23 cellular contexts compared by ENCODE assay signal in the genomic region with DNA sequence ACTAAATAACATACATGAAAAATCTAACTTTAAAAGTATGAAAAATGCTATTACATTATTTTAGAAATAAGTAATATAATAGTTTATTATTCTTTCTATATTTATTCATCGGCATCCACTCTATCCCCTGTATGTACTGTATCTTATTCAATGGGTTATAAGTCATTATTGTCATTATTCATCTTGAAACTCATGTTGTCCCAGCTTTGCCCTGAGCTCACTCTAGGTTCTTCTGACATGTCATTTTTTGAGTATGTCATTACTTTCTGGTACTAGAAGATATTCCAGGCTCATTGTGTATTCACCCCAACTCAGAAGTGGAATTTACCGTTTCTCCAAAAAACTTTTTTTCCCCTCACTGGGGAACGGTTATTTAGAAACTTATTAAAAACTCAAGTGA.
"Had no signal": no experiment of that assay in that cellular context is flagged by ENCODE, and none has a peak within 500 bp of the region (broad histone marks: within the 10 kb centered on the region; RNA-seq: fewer than 3 reads in every experiment).

No MANE protein-coding gene starts in this region.

- H3K9me3 Mint-ChIP-seq: activated T-helper 1 cell treated with anti-CD3 and anti-CD28 coated beads, Interleukin-12 subunit alpha, Interleukin-12 subunit beta, Interleukin-2, Interleukin-4 antibody, amounts not matched to agents 30 ng/mL and 10 ng/mL and 1 ng/mL, durations not matched to agents 14 hours and 24 hours and 36 hours; stimulated activated naive CD8-positive, alpha-beta T cell treated with anti-CD3 and anti-CD28 coated beads, Interleukin-15, Interleukin-2, amounts not matched to agents 100 ng/mL and 50 ng/mL, for 24 hours had no signal

- H3K4me1 Mint-ChIP-seq: nephron progenitor cell had no signal

- H3K4me3 Mint-ChIP-seq: activated T-helper 1 cell treated with anti-CD3 and anti-CD28 coated beads, Interleukin-12 subunit alpha, Interleukin-12 subunit beta, Interleukin-2, Interleukin-4 antibody, amounts not matched to agents 30 ng/mL and 10 ng/mL and 1 ng/mL, durations not matched to agents 14 hours and 24 hours and 36 hours; brain; nephron progenitor cell; stimulated activated naive CD8-positive, alpha-beta T cell treated with anti-CD3 and anti-CD28 coated beads, Interleukin-15, Interleukin-2, amounts not matched to agents 100 ng/mL and 50 ng/mL, for 24 hours had no signal

- H3K4me3 ChIP-seq: dorsolateral prefrontal cortex, lung, suprapubic skin, transverse colon, uterus had no signal

- H3K27me3 Mint-ChIP-seq: brain; progenitor cell of endocrine pancreas; stimulated activated naive CD8-positive, alpha-beta T cell treated with anti-CD3 and anti-CD28 coated beads, Interleukin-15, Interleukin-2, amounts not matched to agents 100 ng/mL and 50 ng/mL, for 24 hours had no signal

- H3K9me3 ChIP-seq: suprapubic skin, transverse colon, uterus had no signal

- H3K27me3 ChIP-seq: dorsolateral prefrontal cortex, suprapubic skin, transverse colon, uterus had no signal

- DNase-seq: activated CD4-positive, alpha-beta T cell treated with anti-CD3 and anti-CD28 coated beads, Interleukin-2, amount 50 U/mL, for 4 hours; activated CD4-positive, CD25-positive, alpha-beta regulatory T cell treated with anti-CD3 and anti-CD28 coated beads, Interleukin-2, amount 50 U/mL, for 72 hours; anterior cingulate cortex; caudate nucleus; dorsolateral prefrontal cortex; foreskin melanocyte; kidney; midbrain; nephron progenitor cell; nucleus accumbens; stimulated activated CD4-positive, alpha-beta T cell treated with anti-CD3 and anti-CD28 coated beads, Interleukin-12 subunit alpha, Interleukin-12 subunit beta, amount 100 ng/mL, for 4 hours; stimulated activated CD4-positive, alpha-beta T cell treated with anti-CD3 and anti-CD28 coated beads, Interleukin-1b, Interleukin-23, amount 100 ng/mL, for 48 hours; stimulated activated CD8-positive, alpha-beta memory T cell treated with anti-CD3 and anti-CD28 coated beads, Interleukin-4, amount 100 ng/mL, for 48 hours; transverse colon; uterus had no signal

- H3K36me3 ChIP-seq: uterus had no signal

- ATAC-seq: left lobe of liver had no signal

- H3K27ac Mint-ChIP-seq: activated T-helper 1 cell treated with anti-CD3 and anti-CD28 coated beads, Interleukin-12 subunit alpha, Interleukin-12 subunit beta, Interleukin-2, Interleukin-4 antibody, amounts not matched to agents 30 ng/mL and 10 ng/mL and 1 ng/mL, durations not matched to agents 14 hours and 24 hours and 36 hours; nephron progenitor cell; progenitor cell of endocrine pancreas had no signal

- FAIRE-seq: colon, kidney had no signal

- H3K27ac ChIP-seq: suprapubic skin, transverse colon, uterus had no signal

- H3K4me1 ChIP-seq: suprapubic skin, transverse colon, uterus had no signal
